In the genomic region with DNA sequence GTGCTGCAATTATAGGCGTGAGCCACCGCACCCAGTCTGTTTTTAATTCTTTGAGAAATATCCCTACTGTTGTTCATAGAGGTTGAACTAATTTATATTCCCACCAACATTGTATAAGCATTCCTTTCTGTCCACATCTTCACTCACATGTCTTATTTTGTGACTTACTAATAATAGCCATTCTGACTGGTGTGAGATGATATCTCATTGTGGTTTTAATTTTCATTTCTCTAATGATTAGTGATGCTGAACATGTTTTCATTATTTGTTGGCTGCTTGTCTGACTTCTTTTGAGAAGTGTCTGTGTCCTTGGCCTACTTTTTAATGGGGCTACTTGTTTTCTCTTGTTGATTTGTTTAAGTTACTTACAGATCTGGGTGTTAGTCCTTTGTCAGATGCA, we compare ENCODE assay signal across 1 cellular context.
TF ChIP-seq lines count a peak whose summit lies in the region.

No MANE protein-coding gene starts in this region.

TF ChIP-seq in GM12878, 131 proteins besides CTCF, POLR2A, EP300 and RAD21 (continued from another document):
- TF ChIP-seq, protein P1, sequence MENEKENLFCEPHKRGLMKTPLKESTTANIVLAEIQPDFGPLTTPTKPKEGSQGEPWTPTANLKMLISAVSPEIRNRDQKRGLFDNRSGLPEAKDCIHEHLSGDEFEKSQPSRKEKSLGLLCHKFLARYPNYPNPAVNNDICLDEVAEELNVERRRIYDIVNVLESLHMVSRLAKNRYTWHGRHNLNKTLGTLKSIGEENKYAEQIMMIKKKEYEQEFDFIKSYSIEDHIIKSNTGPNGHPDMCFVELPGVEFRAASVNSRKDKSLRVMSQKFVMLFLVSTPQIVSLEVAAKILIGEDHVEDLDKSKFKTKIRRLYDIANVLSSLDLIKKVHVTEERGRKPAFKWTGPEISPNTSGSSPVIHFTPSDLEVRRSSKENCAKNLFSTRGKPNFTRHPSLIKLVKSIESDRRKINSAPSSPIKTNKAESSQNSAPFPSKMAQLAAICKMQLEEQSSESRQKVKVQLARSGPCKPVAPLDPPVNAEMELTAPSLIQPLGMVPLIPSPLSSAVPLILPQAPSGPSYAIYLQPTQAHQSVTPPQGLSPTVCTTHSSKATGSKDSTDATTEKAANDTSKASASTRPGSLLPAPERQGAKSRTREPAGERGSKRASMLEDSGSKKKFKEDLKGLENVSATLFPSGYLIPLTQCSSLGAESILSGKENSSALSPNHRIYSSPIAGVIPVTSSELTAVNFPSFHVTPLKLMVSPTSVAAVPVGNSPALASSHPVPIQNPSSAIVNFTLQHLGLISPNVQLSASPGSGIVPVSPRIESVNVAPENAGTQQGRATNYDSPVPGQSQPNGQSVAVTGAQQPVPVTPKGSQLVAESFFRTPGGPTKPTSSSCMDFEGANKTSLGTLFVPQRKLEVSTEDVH (IDR thresholded peaks at IDR 0.05; ENCODE audit: low read depth, partially characterized antibody), result no peak
- TF ChIP-seq, protein P2, sequence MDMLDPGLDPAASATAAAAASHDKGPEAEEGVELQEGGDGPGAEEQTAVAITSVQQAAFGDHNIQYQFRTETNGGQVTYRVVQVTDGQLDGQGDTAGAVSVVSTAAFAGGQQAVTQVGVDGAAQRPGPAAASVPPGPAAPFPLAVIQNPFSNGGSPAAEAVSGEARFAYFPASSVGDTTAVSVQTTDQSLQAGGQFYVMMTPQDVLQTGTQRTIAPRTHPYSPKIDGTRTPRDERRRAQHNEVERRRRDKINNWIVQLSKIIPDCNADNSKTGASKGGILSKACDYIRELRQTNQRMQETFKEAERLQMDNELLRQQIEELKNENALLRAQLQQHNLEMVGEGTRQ (IDR thresholded peaks at IDR 0.05; ENCODE audit: borderline replicate concordance, low read depth, low read length), result no peak
- TF ChIP-seq BACH1 (IDR thresholded peaks at IDR 0.05; ENCODE audit: borderline replicate concordance) (no peak), RUNX3 (IDR thresholded peaks at IDR 0.05; ENCODE audit: low read length) (peak; percentile 57; the same call in 1 of the 2 replicates)
